ENCODE assay signal across 25 cellular contexts in genomic region chr11:44805152-44805461, GRCh38.
A peak's percentile ranks its signal among the peaks of the same experiment; 100 is the strongest.
DNase-seq lines count a peak whose midpoint lies in the region; ATAC-seq and TF ChIP-seq lines count a peak whose summit lies in the region.
"Had no signal": no experiment of that assay in that cellular context is flagged by ENCODE, and none has a peak within 500 bp of the region (broad histone marks: within the 10 kb centered on the region; RNA-seq: fewer than 3 reads in every experiment).

No MANE protein-coding gene starts in this region.

- H3K4me1 ChIP-seq in left ventricle myocardium inferior = peaks cover 61% of the 10 kb centered on the region
- peaks cover 23% of the 10 kb centered on the region for H3K4me1 ChIP-seq in rectal smooth muscle tissue (ENCODE audit: control insufficient read depth, insufficient read depth, low read length)
- H3K4me1 ChIP-seq: A549, BE2C, breast epithelium had no signal

- H3K4me3 Mint-ChIP-seq in glutamatergic neuron (ENCODE audit: unreplicated experiment) = peak overlapping the region; percentile 11
- H3K4me3 Mint-ChIP-seq: activated CD4-positive, alpha-beta T cell treated with anti-CD3 and anti-CD28 coated beads, Interleukin-2, amount 10 ng/mL, durations not matched to agents 7 days and 5 days; activated naive CD4-positive, alpha-beta T cell treated with anti-CD3 and anti-CD28 coated beads for 36 hours; activated T-cell treated with anti-CD3 and anti-CD28 coated beads, Interleukin-2, amount 50 U/mL, for 72 hours; dendritic cell treated with granulocyte-macrophage colony-stimulating factor and Interleukin-4, amounts not matched to agents 40 ng/mL and 50 ng/mL, for 4 days; stimulated activated naive B cell treated with anti-CD40 and anti-IgM and Interleukin-4, amounts not matched to agents 10 μg/mL and 1 μg/mL and 100 μg/mL, for 72 hours had no signal

- peak overlapping the region; percentile 38 for H3K27ac ChIP-seq in left ventricle myocardium inferior (replicated peaks)
- peak overlapping the region; percentile 85 for H3K27ac ChIP-seq in rectal smooth muscle tissue (ENCODE audit: low read depth, low read length)
- H3K27ac ChIP-seq: A549, breast epithelium had no signal

- no peaks in the 10 kb centered on the region for H3K9me3 ChIP-seq in left ventricle myocardium inferior (replicated peaks)
- H3K9me3 ChIP-seq: A549, BE2C, breast epithelium, SK-N-SH had no signal

- H3K4me3 ChIP-seq in left ventricle myocardium inferior = no peak overlapping the region
- no peak overlapping the region for H3K4me3 ChIP-seq in rectal smooth muscle tissue (ENCODE audit: low read length)
- H3K4me3 ChIP-seq: A549, breast epithelium had no signal

- peak overlapping the region; percentile 73 for H3K27ac Mint-ChIP-seq in glutamatergic neuron (ENCODE audit: unreplicated experiment)
- H3K27ac Mint-ChIP-seq: activated CD4-positive, alpha-beta T cell treated with anti-CD3 and anti-CD28 coated beads, Interleukin-2, amount 10 ng/mL, durations not matched to agents 7 days and 5 days; activated naive CD4-positive, alpha-beta T cell treated with anti-CD3 and anti-CD28 coated beads for 36 hours; activated T-cell treated with anti-CD3 and anti-CD28 coated beads, Interleukin-2, amount 50 U/mL, for 72 hours; dendritic cell treated with granulocyte-macrophage colony-stimulating factor and Interleukin-4, amounts not matched to agents 40 ng/mL and 50 ng/mL, for 4 days; stimulated activated naive B cell treated with anti-CD40 and anti-IgM and Interleukin-4, amounts not matched to agents 10 μg/mL and 1 μg/mL and 100 μg/mL, for 72 hours had no signal

- H3K36me3 Mint-ChIP-seq in glutamatergic neuron (ENCODE audit: unreplicated experiment) = no peaks in the 10 kb centered on the region
- H3K36me3 Mint-ChIP-seq: stimulated activated naive B cell treated with anti-CD40 and anti-IgM and Interleukin-4, amounts not matched to agents 10 μg/mL and 1 μg/mL and 100 μg/mL, for 72 hours had no signal

- H3K4me1 Mint-ChIP-seq in glutamatergic neuron (ENCODE audit: low read depth, unreplicated experiment) = peaks cover 50% of the 10 kb centered on the region
- H3K4me1 Mint-ChIP-seq: activated CD4-positive, alpha-beta T cell treated with anti-CD3 and anti-CD28 coated beads, Interleukin-2, amount 10 ng/mL, durations not matched to agents 7 days and 5 days; stimulated activated naive B cell treated with anti-CD40 and anti-IgM and Interleukin-4, amounts not matched to agents 10 μg/mL and 1 μg/mL and 100 μg/mL, for 72 hours had no signal

- intact Hi-C loops in left ventricle myocardium inferior (cut with micrococcal nuclease) = no loop called here
- intact Hi-C loops in Right ventricle myocardium inferior (cut with DNase I) = no loop called here

- H3K27me3 Mint-ChIP-seq in glutamatergic neuron (ENCODE audit: unreplicated experiment) = peaks cover 10% of the 10 kb centered on the region

- H3K27me3 ChIP-seq in left ventricle myocardium inferior (ENCODE audit: low read depth) = no peaks in the 10 kb centered on the region
- H3K27me3 ChIP-seq in rectal smooth muscle tissue (ENCODE audit: control insufficient read depth, insufficient read depth, low read length) = no peaks in the 10 kb centered on the region
- H3K27me3 ChIP-seq: BE2C, breast epithelium had no signal

- H3K36me3 ChIP-seq in left ventricle myocardium inferior (no peaks in the 10 kb centered on the region), rectal smooth muscle tissue (ENCODE audit: control insufficient read depth, insufficient read depth, low read length) (no peaks in the 10 kb centered on the region)
- H3K36me3 ChIP-seq: BE2C, breast epithelium had no signal

- DNase-seq in left ventricle myocardium inferior (no peak), Right ventricle myocardium inferior (ENCODE audit: missing footprints) (no peak), glutamatergic neuron (peak; percentile 46), AG08396 (ENCODE audit: low spot score) (no peak), NCI-H2107 (lab: John Stamatoyannopoulos, UW) (no peak), DMS79 (lab: John Stamatoyannopoulos, UW) (no peak)
- DNase-seq: activated CD4-positive, alpha-beta T cell treated with anti-CD3 and anti-CD28 coated beads, Interleukin-2, amount 10 ng/mL, durations not matched to agents 7 days and 5 days; activated naive CD4-positive, alpha-beta T cell treated with anti-CD3 and anti-CD28 coated beads for 36 hours; activated T-cell treated with anti-CD3 and anti-CD28 coated beads, Interleukin-2, amount 50 U/mL, for 72 hours; amniotic stem cell; BE2C; GF-D8; KG1; NCI-H1436 treated with DMSO at 0.1 percent for 48 hours; NCI-H526; occipital lobe; SK-N-SH; stimulated activated CD4-positive, alpha-beta T cell treated with anti-CD3 and anti-CD28 coated beads, Interleukin-4, amount 100 ng/mL, for 24 hours; stimulated activated naive B cell treated with anti-CD40 and anti-IgM and Interleukin-4, amounts not matched to agents 10 μg/mL and 1 μg/mL and 100 μg/mL, for 72 hours; T-helper 2 cell had no signal

- TF ChIP-seq CTCF in left ventricle myocardium inferior (IDR thresholded peaks at IDR 0.05; ENCODE audit: borderline replicate concordance) (no peak), glutamatergic neuron (IDR thresholded peaks at IDR 0.05; ENCODE audit: partially characterized antibody, unreplicated experiment) (no peak)

- ATAC-seq in Right ventricle myocardium inferior = no peak
- ATAC-seq in GM18858 (IDR thresholded peaks at IDR 0.05; ENCODE audit: unreplicated experiment) = no peak
- ATAC-seq: activated T-cell treated with anti-CD3 and anti-CD28 coated beads, Interleukin-2, amount 50 U/mL, for 72 hours; stimulated activated naive B cell treated with anti-CD40 and anti-IgM and Interleukin-4, amounts not matched to agents 10 μg/mL and 1 μg/mL and 100 μg/mL, for 72 hours had no signal

- H3K9ac ChIP-seq in rectal smooth muscle tissue (ENCODE audit: low read length) = no peak overlapping the region
- H3K9ac ChIP-seq: SK-N-SH had no signal

- H3K9me3 Mint-ChIP-seq in glutamatergic neuron (ENCODE audit: unreplicated experiment) = peaks cover 9% of the 10 kb centered on the region
- H3K9me3 Mint-ChIP-seq: activated CD4-positive, alpha-beta T cell treated with anti-CD3 and anti-CD28 coated beads, Interleukin-2, amount 10 ng/mL, durations not matched to agents 7 days and 5 days; activated naive CD4-positive, alpha-beta T cell treated with anti-CD3 and anti-CD28 coated beads for 36 hours; activated T-cell treated with anti-CD3 and anti-CD28 coated beads, Interleukin-2, amount 50 U/mL, for 72 hours; dendritic cell treated with granulocyte-macrophage colony-stimulating factor and Interleukin-4, amounts not matched to agents 40 ng/mL and 50 ng/mL, for 4 days; stimulated activated naive B cell treated with anti-CD40 and anti-IgM and Interleukin-4, amounts not matched to agents 10 μg/mL and 1 μg/mL and 100 μg/mL, for 72 hours had no signal
